ENCODE assay signal across 17 cellular contexts in the genomic region with DNA sequence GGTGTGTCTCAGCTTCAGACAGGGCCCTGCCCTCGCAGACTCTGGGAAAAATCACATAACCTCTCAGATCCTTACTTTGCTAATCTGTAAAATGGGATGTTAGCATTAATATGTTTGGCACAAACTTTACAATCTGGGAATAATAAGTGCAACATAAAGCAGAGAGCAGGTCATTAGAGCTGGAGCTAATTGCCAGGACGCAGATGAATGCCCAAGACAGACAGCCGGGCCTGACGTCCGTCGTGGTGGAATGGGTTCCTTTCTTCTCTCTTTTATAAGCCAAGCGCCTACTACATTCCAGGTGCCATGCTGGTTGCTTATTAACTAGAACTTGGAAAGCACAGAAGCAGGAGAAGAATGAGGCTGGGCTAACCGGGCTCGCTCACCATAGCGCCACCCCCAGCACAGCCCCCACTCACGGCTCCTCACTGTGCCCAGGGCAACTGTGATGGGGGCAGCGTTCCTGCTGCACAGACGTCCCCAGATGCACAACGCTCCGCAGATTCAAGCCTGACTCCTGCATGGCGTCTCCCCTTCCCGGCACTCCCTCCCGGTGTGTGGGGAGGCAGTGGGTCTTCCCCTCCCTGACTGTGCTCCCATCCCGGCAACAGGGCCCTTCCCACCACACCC. TPM values are rescaled to one million over a fixed set of nuclear protein-coding genes. Genes with fewer than 3 reads are reported as not detected.
A peak's percentile ranks its signal among the peaks of the same experiment; 100 is the strongest.
DNase-seq lines count a peak whose midpoint lies in the region; ATAC-seq, FAIRE-seq and TF ChIP-seq lines count a peak whose summit lies in the region.
"Had no signal": no experiment of that assay in that cellular context is flagged by ENCODE, and none has a peak within 500 bp of the region (broad histone marks: within the 10 kb centered on the region; RNA-seq: fewer than 3 reads in every experiment).

No MANE protein-coding gene starts in this region.

- CTCF ChIA-PET in HepG2 (lab: Yijun Ruan, JAX; ENCODE audit: low intra/inter-chr PET ratio, low total read pairs), result no interaction called here

- H4K20me1 ChIP-seq in HepG2 (ENCODE audit: insufficient read depth, low read length), result no peaks in the 10 kb centered on the region

- no peak for TF ChIP-seq RAD21 in HepG2 (CRISPR knock-in tag; IDR thresholded peaks at IDR 0.05)

- peak overlapping the region; percentile 54 to 78 (median 57); a peak in 5 of 6 replicates for H3K4me3 ChIP-seq in HepG2 (replicated peaks in 1 of 3; ENCODE audit: insufficient read depth in 1 of 3, low read depth in 2 of 3, low read length in 3 of 3)
- no peak overlapping the region for H3K4me3 ChIP-seq in prostate gland
- H3K4me3 ChIP-seq: SJSA1 had no signal

- H3K27me3 Mint-ChIP-seq in activated T-helper 17 cell treated with anti-CD3 and anti-CD28 coated beads, Interleukin-2, amount 50 U/mL, for 72 hours, result no peaks in the 10 kb centered on the region
- H3K27me3 Mint-ChIP-seq: activated naive CD8-positive, alpha-beta T cell had no signal

- H3K4me1 ChIP-seq in HepG2 (ENCODE audit: insufficient read depth, low read length) (peaks cover 58% of the 10 kb centered on the region), prostate gland (replicated peaks) (peaks cover 10% of the 10 kb centered on the region)

- H3K27me3 ChIP-seq in HepG2 (ENCODE audit: control insufficient read depth in 1 of 2, insufficient read depth in 2 of 2, low read length in 2 of 2) (no peaks in the 10 kb centered on the region; a peak in 1 of 5 replicates), prostate gland (replicated peaks; ENCODE audit: insufficient read depth) (no peaks in the 10 kb centered on the region)
- H3K27me3 ChIP-seq: SJSA1 had no signal

- POLR2A ChIA-PET in HepG2 (lab: Yijun Ruan, JAX), result interaction anchor here (1.4 to 2.6 kb wide), 4 partner anchors 9 to 149 kb away, joined by 3 to 9 read pairs (median 6); no protein-coding TSS in a partner anchor

- peaks cover 4% of the 10 kb centered on the region for H3K9me3 Mint-ChIP-seq in activated T-helper 17 cell treated with anti-CD3 and anti-CD28 coated beads, Interleukin-2, amount 50 U/mL, for 72 hours

- WGBS in HepG2 (ENCODE audit: low lambda C conversion rate), result under 1% methylated on average over 16 of the region's 19 CpGs
- 48% methylated on average over 19 of the region's 19 CpGs for WGBS in prostate gland

- no TSS peak for BruUV-seq in HepG2 (replicated peaks; lab: Mats Ljungman, UMichigan)

- H3K27ac ChIP-seq in HepG2 (ENCODE audit: extremely low read length, insufficient read depth, low read length) (peak overlapping the region; percentile 93), prostate gland (peak overlapping the region; percentile 46 to 47)
- H3K27ac ChIP-seq: dorsolateral prefrontal cortex, SJSA1 had no signal

- no peaks in the 10 kb centered on the region for H3K79me2 ChIP-seq in HepG2 (ENCODE audit: insufficient read depth, low read length)

- peak; percentile 91 for DNase-seq in DMS53 (lab: John Stamatoyannopoulos, UW)
- peak; percentile 37 for DNase-seq in astrocyte of the hippocampus (ENCODE audit: low read depth, low spot score)
- DNase-seq in HepG2 (ENCODE audit: low spot score), result peak; percentile 89
- no peak for DNase-seq in prostate gland (ENCODE audit: low spot score)
- no peak for DNase-seq in SIG-M5 treated with dmso at 0.1 percent for 504 hours (lab: John Stamatoyannopoulos, UW; ENCODE audit: unreplicated experiment)
- no peak for DNase-seq in NCI-H2029 (lab: John Stamatoyannopoulos, UW)
- DNase-seq: activated T-cell treated with anti-CD3 and anti-CD28 coated beads, Interleukin-2, amount 50 U/mL, for 4 hours; dorsolateral prefrontal cortex; head of caudate nucleus; islet precursor cell; naive thymus-derived CD4-positive, alpha-beta T cell; NCI-H187 treated with DMSO at 0.1 percent for 48 hours; NCI-H510A treated with DMSO at 0.1 percent for 48 hours had no signal

- no peaks in the 10 kb centered on the region for H3K36me3 Mint-ChIP-seq in activated T-helper 17 cell treated with anti-CD3 and anti-CD28 coated beads, Interleukin-2, amount 50 U/mL, for 72 hours (ENCODE audit: low read depth)

- 0 out of 2 replicates have a peak, but pooled peaks cover 5% of the 10 kb centered on the region for H3K9me3 ChIP-seq in HepG2 (ENCODE audit: low read length)
- no peaks in the 10 kb centered on the region for H3K9me3 ChIP-seq in prostate gland

- TF ChIP-seq POLR2A in HepG2 (IDR thresholded peaks at IDR 0.05; ENCODE audit: insufficient read depth in 1 of 2, low read depth in 2 of 2, low read length in 2 of 2) (peak; percentile 68 to 79), prostate gland (IDR thresholded peaks at IDR 0.05) (no peak)

- intact Hi-C loops in HepG2 (cut with micrococcal nuclease; ENCODE audit: unreplicated experiment) (loop anchor here (5.0 kb wide), 1 partner anchor 63 kb away; no protein-coding TSS in a partner anchor), prostate gland (cut with DNase I) (no loop called here)

- TF ChIP-seq EP300 in HepG2 (IDR thresholded peaks at IDR 0.05; ENCODE audit: low read depth in 2 of 2, low read length in 2 of 2) (0 out of 4 replicates have a peak, but pooled peaks of 1 of the 2 experiments have one; percentile 5), HepG2 (CRISPR knock-in tag; IDR thresholded peaks at IDR 0.05; ENCODE audit: borderline replicate concordance) (no peak)

- peak overlapping the region; percentile 97 for H3K4me2 ChIP-seq in HepG2 (ENCODE audit: low read depth, low read length)

- FAIRE-seq in HepG2 (lab: Jason Lieb, UNC), result peak; percentile 84

- no peak overlapping the region for H2AFZ ChIP-seq in HepG2 (ENCODE audit: low read length)

- in situ Hi-C loops in HepG2 (cut with HindIII; ENCODE audit: extremely low pct_ligation_motif_present, low pct_unique_long_range_greater_than_20kb), result no loop called here

- no peak overlapping the region for H3K27ac Mint-ChIP-seq in activated T-helper 17 cell treated with anti-CD3 and anti-CD28 coated beads, Interleukin-2, amount 50 U/mL, for 72 hours
- H3K27ac Mint-ChIP-seq: activated naive CD8-positive, alpha-beta T cell had no signal

- ATAC-seq in HepG2, result peak; percentile 51
- no peak for ATAC-seq in activated T-helper 17 cell treated with anti-CD3 and anti-CD28 coated beads, Interleukin-2, amount 50 U/mL, for 72 hours (replicated peaks)
- ATAC-seq in HG02763 (IDR thresholded peaks at IDR 0.05; ENCODE audit: unreplicated experiment), result no peak
- ATAC-seq: activated T-cell treated with anti-CD3 and anti-CD28 coated beads, Interleukin-2, amount 50 U/mL, for 4 hours; naive thymus-derived CD4-positive, alpha-beta T cell had no signal

- H3K36me3 ChIP-seq in HepG2 (replicated peaks in 1 of 2; ENCODE audit: control insufficient read depth in 1 of 2, insufficient read depth in 2 of 2, low read length in 2 of 2) (no peaks in the 10 kb centered on the region), prostate gland (no peaks in the 10 kb centered on the region)
- H3K36me3 ChIP-seq: SJSA1 had no signal

- H3K9ac ChIP-seq in HepG2 (ENCODE audit: insufficient read depth, low read depth, low read length), result peak overlapping the region; percentile 80

- H3K4me3 Mint-ChIP-seq in activated T-helper 17 cell treated with anti-CD3 and anti-CD28 coated beads, Interleukin-2, amount 50 U/mL, for 72 hours, result no peak overlapping the region
- H3K4me3 Mint-ChIP-seq: activated naive CD8-positive, alpha-beta T cell; activated T-cell treated with anti-CD3 and anti-CD28 coated beads, Interleukin-2, amount 50 U/mL, for 4 hours; naive thymus-derived CD4-positive, alpha-beta T cell had no signal

- TF ChIP-seq CTCF in HepG2 (CRISPR knock-in tag; IDR thresholded peaks at IDR 0.05) (peak; percentile 61), prostate gland (IDR thresholded peaks at IDR 0.05) (no peak)

- no peaks in the 10 kb centered on the region for H3K4me1 Mint-ChIP-seq in activated T-helper 17 cell treated with anti-CD3 and anti-CD28 coated beads, Interleukin-2, amount 50 U/mL, for 72 hours

TF ChIP-seq in HepG2, 621 proteins besides CTCF, POLR2A, EP300 and RAD21 (continues in another document):
- TF ChIP-seq ZNF441 (CRISPR knock-in tag; IDR thresholded peaks at IDR 0.05; ENCODE audit: borderline replicate concordance) (0 out of 2 replicates have a peak, but pooled peaks have one; percentile 6), ATF7 (IDR thresholded peaks at IDR 0.05) (no peak), ATF7 (CRISPR knock-in tag; IDR thresholded peaks at IDR 0.05) (no peak), TCF7L2 (IDR thresholded peaks at IDR 0.05; ENCODE audit: low read depth, low read length) (no peak)
- TF ChIP-seq, protein P1, sequence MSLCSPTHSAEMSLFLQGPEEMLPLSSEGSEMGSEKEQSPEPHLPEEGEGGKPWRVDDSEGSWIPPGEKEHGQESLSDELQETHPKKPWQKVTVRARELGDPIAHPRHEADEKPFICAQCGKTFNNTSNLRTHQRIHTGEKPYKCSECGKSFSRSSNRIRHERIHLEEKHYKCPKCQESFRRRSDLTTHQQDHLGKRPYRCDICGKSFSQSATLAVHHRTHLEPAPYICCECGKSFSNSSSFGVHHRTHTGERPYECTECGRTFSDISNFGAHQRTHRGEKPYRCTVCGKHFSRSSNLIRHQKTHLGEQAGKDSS (CRISPR knock-in tag; IDR thresholded peaks at IDR 0.05; ENCODE audit: borderline replicate concordance, low read depth), result no peak

RNA-seq across cellular contexts. Expression of a gene that starts 43.9 kb away (rescaled TPM):
- 47.7 and 50.2 TPM in 2 replicates for total RNA-seq in HepG2 (2016; rRNA removed; fragmentation: Illumina TruSeq; extraction: Trizol)
- total RNA-seq in HepG2 (2016; cell fraction: cytosol; rRNA removed; fragmentation: Illumina TruSeq; extraction: Trizol; ENCODE audit: low read depth), result 18.2 and 23.3 TPM in 2 replicates
- 47.8 and 51.9 TPM in 2 replicates for total RNA-seq in HepG2 (2016; cell fraction: insoluble cytoplasmic fraction; rRNA removed; fragmentation: Illumina TruSeq; extraction: Trizol)
- 29.1 and 30.8 TPM in 2 replicates for total RNA-seq in HepG2 (2016; cell fraction: membrane; rRNA removed; fragmentation: Illumina TruSeq; extraction: Trizol)
- 60.2 and 64.2 TPM in 2 replicates for total RNA-seq in HepG2 (2016; cell fraction: nucleus; rRNA removed; fragmentation: Illumina TruSeq; extraction: Trizol)
- 31.0 and 32.1 TPM in 2 replicates for polyA plus RNA-seq in HepG2 (2011; rRNA removed)
- polyA plus RNA-seq in HepG2 (2011; cell fraction: cytosol; rRNA removed), result 19.1 and 26.5 TPM in 2 replicates
- 132 and 159 TPM in 2 replicates for polyA plus RNA-seq in HepG2 (2011; cell fraction: nucleus; rRNA removed)
- polyA plus RNA-seq in HepG2 (2012), result 26.7 and 28.6 TPM in 2 replicates
- polyA plus RNA-seq in HepG2 (2016; cell fraction: cytosol; fragmentation: Illumina TruSeq; extraction: Trizol; ENCODE audit: low read depth), result 8.9 and 10.9 TPM in 2 replicates
- 51.8 and 58.5 TPM in 2 replicates for polyA plus RNA-seq in HepG2 (2016; cell fraction: insoluble cytoplasmic fraction; fragmentation: Illumina TruSeq; extraction: Trizol; ENCODE audit: low read depth)
- 20.5 and 21.0 TPM in 2 replicates for polyA plus RNA-seq in HepG2 (2016; cell fraction: membrane; fragmentation: Illumina TruSeq; extraction: Trizol; ENCODE audit: low read depth)
- polyA plus RNA-seq in HepG2 (2016; cell fraction: nucleus; fragmentation: Illumina TruSeq; extraction: Trizol; ENCODE audit: insufficient read depth, low read depth), result 126 and 127 TPM in 2 replicates
- 36.9 and 68.5 TPM in 2 replicates for polyA minus RNA-seq in HepG2 (2011; rRNA and poly(A)+ RNA removed; ENCODE audit: low replicate concordance)
- 9.8 and 12.0 TPM in 2 replicates for polyA minus RNA-seq in HepG2 (2011; cell fraction: cytosol; rRNA and poly(A)+ RNA removed)
- 105 and 171 TPM in 2 replicates for polyA minus RNA-seq in HepG2 (2011; cell fraction: nucleus; rRNA and poly(A)+ RNA removed)
- 10 to 100 TPM; 35.1 to 52.9 TPM for total RNA-seq in prostate gland
- total RNA-seq in activated T-helper 17 cell treated with anti-CD3 and anti-CD28 coated beads, Interleukin-2, amount 50 U/mL, for 72 hours, result 10 to 100 TPM; 92.0 to 92.2 TPM

Comparison
In these comparisons a context has a peak if more than half of its experiments do, and no peak if none do; other contexts are left out.
1. DNase-seq: peak in DMS53 (single experiment), astrocyte of the hippocampus (single experiment) and HepG2 (single experiment); none in prostate gland (single experiment), SIG-M5 treated with dmso at 0.1 percent for 504 hours (single experiment) and NCI-H2029 (single experiment).
2. H3K4me3 ChIP-seq: peak in HepG2 (3 of 3); none in prostate gland (0 of 2).